In genomic region chr1:30513396-30514136, GRCh38 we compare ENCODE assay signal across 18 cellular contexts.
"Had no signal": no experiment of that assay in that cellular context is flagged by ENCODE, and none has a peak within 500 bp of the region (broad histone marks: within the 10 kb centered on the region; RNA-seq: fewer than 3 reads in every experiment).

No MANE protein-coding gene starts in this region.

- H3K27me3 ChIP-seq: adrenal gland, body of pancreas, foreskin keratinocyte, testis had no signal

- H3K4me3 ChIP-seq: adrenal gland, body of pancreas, dorsolateral prefrontal cortex, esophagus muscularis mucosa, left ventricle myocardium inferior, testis had no signal

- H3K4me3 Mint-ChIP-seq: activated CD4-positive, alpha-beta T cell treated with anti-CD3 and anti-CD28 coated beads, Interleukin-2, amount 10 ng/mL, durations not matched to agents 24 days and 14 days; stimulated activated naive CD8-positive, alpha-beta T cell treated with anti-CD3 and anti-CD28 coated beads, Interleukin-15, Interleukin-2, amounts not matched to agents 100 ng/mL and 50 ng/mL, for 24 hours; T-helper 1 cell treated with Interleukin-12 subunit alpha and Interleukin-12 subunit beta and Interleukin-4 antibody, amounts not matched to agents 30 μg/mL and 1 μg/mL, for 36 hours; WTC11 had no signal

- H3K36me3 Mint-ChIP-seq: WTC11 had no signal

- H3K27ac ChIP-seq: adrenal gland, body of pancreas, dorsolateral prefrontal cortex, esophagus muscularis mucosa, foreskin keratinocyte, left ventricle myocardium inferior, testis had no signal

- H3K4me1 ChIP-seq: adrenal gland, body of pancreas, esophagus muscularis mucosa, left ventricle myocardium inferior, testis had no signal

- H3K27me3 Mint-ChIP-seq: activated CD4-positive, alpha-beta T cell treated with anti-CD3 and anti-CD28 coated beads, Interleukin-2, amount 10 ng/mL, durations not matched to agents 24 days and 14 days had no signal

- H3K36me3 ChIP-seq: adrenal gland, esophagus muscularis mucosa, left ventricle myocardium inferior had no signal

- H3K9me3 ChIP-seq: adrenal gland, body of pancreas, esophagus muscularis mucosa, left ventricle myocardium inferior, testis had no signal

- H3K27ac Mint-ChIP-seq: activated CD4-positive, alpha-beta T cell treated with anti-CD3 and anti-CD28 coated beads, Interleukin-2, amount 10 ng/mL, durations not matched to agents 24 days and 14 days; stimulated activated naive CD8-positive, alpha-beta T cell treated with anti-CD3 and anti-CD28 coated beads, Interleukin-15, Interleukin-2, amounts not matched to agents 100 ng/mL and 50 ng/mL, for 24 hours; T-helper 1 cell treated with Interleukin-12 subunit alpha and Interleukin-12 subunit beta and Interleukin-4 antibody, amounts not matched to agents 30 μg/mL and 1 μg/mL, for 36 hours; WTC11 had no signal

- DNase-seq: activated CD4-positive, alpha-beta T cell treated with anti-CD3 and anti-CD28 coated beads, Interleukin-2, amount 10 ng/mL, durations not matched to agents 24 days and 14 days; activated naive CD4-positive, alpha-beta T cell treated with anti-CD3 and anti-CD28 coated beads, Interleukin-2, amount 50 U/mL, for 16 hours; activated T-cell treated with anti-CD3 and anti-CD28 coated beads, Interleukin-2, amount 50 U/mL, for 1 hour; body of pancreas; cerebellar nuclear complex; dorsolateral prefrontal cortex; foreskin keratinocyte; left ventricle myocardium inferior; mesendoderm; posterior cingulate gyrus; stimulated activated CD4-positive, alpha-beta T cell treated with anti-CD3 and anti-CD28 coated beads, Interleukin-4, amount 100 ng/mL, for 1 hour; stimulated activated CD8-positive, alpha-beta memory T cell treated with anti-CD3 and anti-CD28 coated beads, Interleukin-4, amount 100 ng/mL, for 48 hours; testis had no signal

- H3K4me1 Mint-ChIP-seq: activated CD4-positive, alpha-beta T cell treated with anti-CD3 and anti-CD28 coated beads, Interleukin-2, amount 10 ng/mL, durations not matched to agents 24 days and 14 days had no signal

- ATAC-seq: body of pancreas, foreskin keratinocyte, WTC11 had no signal

- H3K9me3 Mint-ChIP-seq: activated CD4-positive, alpha-beta T cell treated with anti-CD3 and anti-CD28 coated beads, Interleukin-2, amount 10 ng/mL, durations not matched to agents 24 days and 14 days; stimulated activated naive CD8-positive, alpha-beta T cell treated with anti-CD3 and anti-CD28 coated beads, Interleukin-15, Interleukin-2, amounts not matched to agents 100 ng/mL and 50 ng/mL, for 24 hours; T-helper 1 cell treated with Interleukin-12 subunit alpha and Interleukin-12 subunit beta and Interleukin-4 antibody, amounts not matched to agents 30 μg/mL and 1 μg/mL, for 36 hours; WTC11 had no signal
